ENCODE assay signal across 8 cellular contexts in genomic region chr6:79076160-79076559, GRCh38. TPM values are rescaled to one million over a fixed set of nuclear protein-coding genes. Genes with fewer than 3 reads are reported as not detected.
DNase-seq lines count a peak whose midpoint lies in the region; ATAC-seq, FAIRE-seq and TF ChIP-seq lines count a peak whose summit lies in the region.

No MANE protein-coding gene starts in this region.

- no peaks in the 10 kb centered on the region for H3K9me1 ChIP-seq in K562 (ENCODE audit: control insufficient read depth, insufficient read depth, low read length)

- no peak for TF ChIP-seq POLR2A in K562 (conservative IDR thresholded peaks at IDR 0.05)

- TF ChIP-seq CTCF in Loucy (conservative IDR thresholded peaks at IDR 0.05; ENCODE audit: low read length) (no peak), K562 (IDR thresholded peaks at IDR 0.05 in 2 of 3, conservative IDR thresholded peaks at IDR 0.05 in 1 of 3; ENCODE audit: insufficient read depth in 2 of 3, low read depth in 1 of 3, low read length in 3 of 3) (no peak)

- POLR2A ChIA-PET in K562 (lab: Yijun Ruan, JAX) = interaction anchor here (0.6 to 2.1 kb wide), 9 partner anchors 8 to 466 kb away, joined by 3 to 8 read pairs (median 3); no protein-coding TSS in a partner anchor

- TSS peak; percentile 36 for BruUV-seq in K562 (replicated peaks; lab: Mats Ljungman, UMichigan)

- H4K20me1 ChIP-seq in Loucy (ENCODE audit: insufficient read depth, low read length, poor library complexity, severe bottlenecking) = peaks cover 56% of the 10 kb centered on the region
- H4K20me1 ChIP-seq in K562 (replicated peaks; ENCODE audit: control insufficient read depth, insufficient read depth, low read length) = no peaks in the 10 kb centered on the region

- DNase-seq in Caki2 (ENCODE audit: low read depth) = peak; percentile 4
- peak in 1 of 4 experiments; percentile 29 for DNase-seq in K562 (ENCODE audit: extremely low read depth in 1 of 4, low spot score in 3 of 4)
- DNase-seq in lung microvascular endothelial cell (ENCODE audit: low read depth in 2 of 2) = peak; percentile 28 to 34
- no peak for DNase-seq in NCI-H146 treated with DMSO at 0.1 percent for 48 hours (lab: John Stamatoyannopoulos, UW; ENCODE audit: unreplicated experiment)
- no peak for DNase-seq in NCI-H82 (lab: John Stamatoyannopoulos, UW)

- FAIRE-seq in K562 (lab: Jason Lieb, UNC) = peak; percentile 46

- H2AFZ ChIP-seq in Loucy (ENCODE audit: low read length) (no peak overlapping the region), K562 (ENCODE audit: low read depth, low read length) (no peak overlapping the region)

- TF ChIP-seq EP300 in K562 (IDR thresholded peaks at IDR 0.05; ENCODE audit: low read length) = no peak

- H3K4me2 ChIP-seq in Loucy (ENCODE audit: low read depth, low read length, poor library complexity, severe bottlenecking) (peak overlapping the region; percentile 91), K562 (ENCODE audit: insufficient read depth, low read length) (peak overlapping the region; percentile 69)

- CTCF ChIA-PET in K562 (lab: Yijun Ruan, JAX; ENCODE audit: low intra/inter-chr PET ratio) = no interaction called here

- no peaks in the 10 kb centered on the region for H3K27me3 ChIP-seq in Loucy (ENCODE audit: insufficient read depth, low read length, poor library complexity, severe bottlenecking)
- H3K27me3 ChIP-seq in K562 (ENCODE audit: control insufficient read depth in 2 of 2, insufficient read depth in 2 of 2, low read length in 2 of 2) = no peaks in the 10 kb centered on the region

- H3K9me2 ChIP-seq in Loucy (replicated peaks; ENCODE audit: low read depth, low read length) = no peaks in the 10 kb centered on the region

- H3K79me2 ChIP-seq in Loucy (ENCODE audit: insufficient read depth, low read length) (peaks cover 78% of the 10 kb centered on the region), K562 (ENCODE audit: control insufficient read depth, insufficient read depth, low read length) (peaks cover 79% of the 10 kb centered on the region)

- in situ Hi-C loops in Caki2 (cut with HindIII; ENCODE audit: low pct_unique_long_range_greater_than_20kb, low sequenced_read_pairs) (no loop called here), K562 (cut with MboI) (no loop called here)

- TF ChIP-seq RAD21 in K562 (CRISPR knock-in tag; conservative IDR thresholded peaks at IDR 0.05 in 1 of 2, IDR thresholded peaks at IDR 0.05 in 1 of 2) = no peak

- 0% methylated on average over 5 of the region's 5 CpGs for WGBS in K562 (ENCODE audit: insufficient coverage, low coverage, missing lambda C conversion rate)
- 9% methylated on average over 5 of the region's 5 CpGs for WGBS in urinary bladder

- peak; percentile 14 for ATAC-seq in K562
- ATAC-seq in HG02610 (IDR thresholded peaks at IDR 0.05; ENCODE audit: unreplicated experiment) = no peak

- H3K4me3 ChIP-seq in Loucy (ENCODE audit: low read length, poor library complexity, severe bottlenecking) = peak overlapping the region; percentile 97
- peak overlapping the region; percentile 83 for H3K4me3 ChIP-seq in K562
- H3K4me3 ChIP-seq in urinary bladder (ENCODE audit: low read depth, low read length) = peak overlapping the region; percentile 20

- intact Hi-C loops in K562 (cut with micrococcal nuclease) = loop anchor here (5.0 kb wide), 5 partner anchors 156 to 461 kb away; partner anchors contain the start of genes HMGN3, IRAK1BP1 and LCA5

- no peaks in the 10 kb centered on the region for H3K9me3 ChIP-seq in Loucy (ENCODE audit: insufficient read depth, low read depth, low read length)
- no peaks in the 10 kb centered on the region for H3K9me3 ChIP-seq in K562 (replicated peaks; ENCODE audit: control insufficient read depth, insufficient read depth, low read depth, low read length)

- no peaks in the 10 kb centered on the region for H3F3A ChIP-seq in Loucy (ENCODE audit: low read depth)

- H3K27ac ChIP-seq in K562 (ENCODE audit: extremely low read depth, low read depth, low read length) = peak overlapping the region; percentile 88
- H3K27ac ChIP-seq in urinary bladder (ENCODE audit: low read depth) = no peak overlapping the region

- H3K4me1 ChIP-seq in Loucy (ENCODE audit: insufficient read depth, low read length, poor library complexity, severe bottlenecking) (peaks cover 68% of the 10 kb centered on the region), K562 (replicated peaks in 1 of 2; ENCODE audit: control insufficient read depth in 2 of 2, insufficient read depth in 2 of 2, low read length in 2 of 2) (no peaks in the 10 kb centered on the region; a peak in 1 of 5 replicates), urinary bladder (ENCODE audit: insufficient read depth) (no peaks in the 10 kb centered on the region)

- H3K9ac ChIP-seq in Loucy (ENCODE audit: low read depth, low read length, poor library complexity, severe bottlenecking) (peak overlapping the region; percentile 89), K562 (ENCODE audit: insufficient read depth in 1 of 2, low read depth in 2 of 2, low read length in 2 of 2) (peak overlapping the region in 1 of 2 experiments; percentile 79; a peak in 2 of 4 replicates)

- H3K36me3 ChIP-seq in Loucy (ENCODE audit: insufficient read depth, low read length) (no peaks in the 10 kb centered on the region), K562 (ENCODE audit: control insufficient read depth, insufficient read depth, low read length) (peaks cover 30% of the 10 kb centered on the region; the same call in 2 of the 3 replicates), urinary bladder (ENCODE audit: insufficient read depth) (no peaks in the 10 kb centered on the region)

TF ChIP-seq in K562, 482 proteins besides CTCF, POLR2A, EP300 and RAD21:
- TF ChIP-seq MLLT1 (IDR thresholded peaks at IDR 0.05) (0 out of 4 replicates have a peak, but pooled peaks of 1 of the 2 experiments have one; percentile 14), FOXJ2 (tag; IDR thresholded peaks at IDR 0.05) (no peak), GTF2E2 (tag; IDR thresholded peaks at IDR 0.05) (peak; percentile 68)

RNA-seq across cellular contexts. Expression of gene PHIP, which starts 1.9 kb away (rescaled TPM):
- 6.2 and 6.5 TPM in 2 replicates for total RNA-seq in Caki2 (2014; rRNA removed; shearing (Covaris generic); ENCODE audit: low replicate concordance)
- total RNA-seq in K562 (2011; cell fraction: chromatin; rRNA removed; ENCODE audit: low replicate concordance) = 26.0 and 101 TPM in 2 replicates
- total RNA-seq in K562 (2011; cell fraction: nucleolus; rRNA removed) = 15.3 and 21.2 TPM in 2 replicates
- 33.0 and 44.9 TPM in 2 replicates for total RNA-seq in K562 (2011; cell fraction: nucleoplasm; rRNA removed)
- total RNA-seq in K562 (2014; rRNA removed) (16.1 and 16.5 TPM in 2 replicates), K562 (2014; rRNA removed; fragmentation: Illumina TruSeq; extraction: Trizol) (35.3 and 38.3 TPM in 2 replicates), K562 (2015; rRNA removed; fragmentation: Illumina TruSeq; extraction: Trizol) (33.1 and 36.3 TPM in 2 replicates), K562 (2021) (25.0 and 25.3 TPM in 2 replicates), lung microvascular endothelial cell (13.3 and 16.1 TPM in 2 replicates), urinary bladder (89.9 TPM)
- polyA plus RNA-seq in K562 (2011; rRNA removed) (9.3 and 12.5 TPM in 2 replicates), K562 (2014; fragmentation: Illumina TruSeq; extraction: Trizol) (16.4 and 19.2 TPM in 2 replicates), K562 (2014; fragmentation: Nextera tagmentation; extraction: Ambion mirVana) (1 to 10 TPM; 8.1 to 8.9 TPM), K562 (2014; rRNA removed) (8.7 and 9.7 TPM in 2 replicates), urinary bladder (11.1 TPM)
- polyA plus RNA-seq in K562 (2011; cell fraction: cytosol; rRNA removed) = 1.9 and 4.0 TPM in 2 replicates
- polyA plus RNA-seq in K562 (2011; cell fraction: nucleus; rRNA removed) = 21.6 and 25.9 TPM in 2 replicates
- polyA plus RNA-seq in K562 (2012) = 13.5 and 14.2 TPM in 2 replicates
- 56.0 and 67.0 TPM in 2 replicates for polyA minus RNA-seq in K562 (2011; rRNA and poly(A)+ RNA removed)
- polyA minus RNA-seq in K562 (2011; cell fraction: cytosol; rRNA and poly(A)+ RNA removed) = 19.2 and 21.2 TPM in 2 replicates
- 55.1 and 107 TPM in 2 replicates for polyA minus RNA-seq in K562 (2011; cell fraction: nucleus; rRNA and poly(A)+ RNA removed)

Comparison
In these comparisons a context has a peak if more than half of its experiments do, and no peak if none do; other contexts are left out.
1. DNase-seq: peak in Caki2 (single experiment) and lung microvascular endothelial cell (2 of 2); none in NCI-H146 treated with DMSO at 0.1 percent for 48 hours (single experiment) and NCI-H82 (single experiment).
2. H3K4me3 ChIP-seq: peak in every context shown above with its lines; median percentile 97 in Loucy; 83 in K562; 20 in urinary bladder.